Comparison of ENCODE assay signal across 8 cellular contexts in genomic region chr9:91362212-91362611, GRCh38. TPM values are rescaled to one million over a fixed set of nuclear protein-coding genes. Genes with fewer than 3 reads are reported as not detected.
DNase-seq lines count a peak whose midpoint lies in the region; ATAC-seq, FAIRE-seq and TF ChIP-seq lines count a peak whose summit lies in the region.

No MANE protein-coding gene starts in this region.

- H3K9me3 ChIP-seq in DOHH2 (ENCODE audit: control insufficient read depth, insufficient read depth, low read length) (no peaks in the 10 kb centered on the region), Loucy (ENCODE audit: insufficient read depth, low read depth, low read length) (peaks cover 5% of the 10 kb centered on the region; the same call in 1 of the 2 replicates), pancreas (no peaks in the 10 kb centered on the region), mucosa of descending colon (no peaks in the 10 kb centered on the region)

- H3K4me3 ChIP-seq in DOHH2 (ENCODE audit: low read length) (peak overlapping the region; percentile 83), Loucy (ENCODE audit: low read length, poor library complexity, severe bottlenecking) (peak overlapping the region; percentile 84), dorsolateral prefrontal cortex (peak overlapping the region; percentile 64 to 100 (median 98)), pancreas (peak overlapping the region in 2 of 4 donors; percentile 98), mucosa of descending colon (no peak overlapping the region)

- TF ChIP-seq CTCF in DOHH2 (IDR thresholded peaks at IDR 0.05; ENCODE audit: low read depth, low read length, poor library complexity, severe bottlenecking) (no peak), Loucy (conservative IDR thresholded peaks at IDR 0.05; ENCODE audit: low read length) (no peak), dorsolateral prefrontal cortex (IDR thresholded peaks at IDR 0.05 in 54 of 56, conservative IDR thresholded peaks at IDR 0.05 in 2 of 56; ENCODE audit: low read depth in 1 of 56, partially characterized antibody in 56 of 56) (no peak), pancreas (IDR thresholded peaks at IDR 0.05) (no peak), mucosa of descending colon (IDR thresholded peaks at IDR 0.05) (no peak)

- H3K9ac ChIP-seq in Loucy (ENCODE audit: low read depth, low read length, poor library complexity, severe bottlenecking), result peak overlapping the region; percentile 74

- no peak for FAIRE-seq in pancreas (lab: Jason Lieb, UNC)
- no peak for FAIRE-seq in GM19239 (lab: Jason Lieb, UNC)

- H3K27me3 ChIP-seq in DOHH2 (ENCODE audit: control insufficient read depth, low read length), result no peaks in the 10 kb centered on the region
- no peaks in the 10 kb centered on the region for H3K27me3 ChIP-seq in Loucy (ENCODE audit: insufficient read depth, low read length, poor library complexity, severe bottlenecking)
- no peaks in the 10 kb centered on the region for H3K27me3 ChIP-seq in dorsolateral prefrontal cortex
- H3K27me3 ChIP-seq in pancreas, result no peaks in the 10 kb centered on the region

- H3F3A ChIP-seq in DOHH2 (ENCODE audit: control insufficient read depth, insufficient read depth) (no peaks in the 10 kb centered on the region), Loucy (ENCODE audit: low read depth) (no peaks in the 10 kb centered on the region)

- peaks cover 19% of the 10 kb centered on the region for H3K36me3 ChIP-seq in DOHH2 (ENCODE audit: control insufficient read depth, low read length)
- H3K36me3 ChIP-seq in Loucy (ENCODE audit: insufficient read depth, low read length), result no peaks in the 10 kb centered on the region
- H3K36me3 ChIP-seq in pancreas, result peaks cover 0 to 4% (median 0%) of the 10 kb centered on the region in 3 donors
- H3K36me3 ChIP-seq in mucosa of descending colon (ENCODE audit: low read depth), result no peaks in the 10 kb centered on the region

- H3K4me1 ChIP-seq in DOHH2 (ENCODE audit: control insufficient read depth, low read length), result peaks cover 23% of the 10 kb centered on the region
- peaks cover 37% of the 10 kb centered on the region for H3K4me1 ChIP-seq in Loucy (ENCODE audit: insufficient read depth, low read length, poor library complexity, severe bottlenecking)
- H3K4me1 ChIP-seq in pancreas, result peaks cover 9% of the 10 kb centered on the region in 3 donors
- peaks cover 24% of the 10 kb centered on the region for H3K4me1 ChIP-seq in mucosa of descending colon (ENCODE audit: low read depth)

- DNase-seq in dorsolateral prefrontal cortex, result no peak
- no peak for DNase-seq in pancreas
- DNase-seq in cerebellum (ENCODE audit: low spot score), result no peak
- DNase-seq in GM19239 (ENCODE audit: insufficient read length, low spot score), result no peak
- DNase-seq in GF-D8 (lab: John Stamatoyannopoulos, UW), result no peak
- DNase-seq in mucosa of descending colon, result no peak

- H3K79me2 ChIP-seq in DOHH2 (ENCODE audit: control insufficient read depth, low read length) (peaks cover 42% of the 10 kb centered on the region), Loucy (ENCODE audit: insufficient read depth, low read length) (peaks cover 43% of the 10 kb centered on the region)

- no peak overlapping the region for H3K27ac ChIP-seq in DOHH2 (ENCODE audit: low read depth, low read length)
- peak overlapping the region in 53 of 59 donors; percentile 1 to 97 (median 88) for H3K27ac ChIP-seq in dorsolateral prefrontal cortex
- peak overlapping the region in 3 of 4 donors; percentile 93 to 97 (median 97) for H3K27ac ChIP-seq in pancreas

- H4K20me1 ChIP-seq in DOHH2 (ENCODE audit: control insufficient read depth, insufficient read depth, low read depth, low read length) (no peaks in the 10 kb centered on the region), Loucy (ENCODE audit: insufficient read depth, low read length, poor library complexity, severe bottlenecking) (peaks cover 32% of the 10 kb centered on the region)

- intact Hi-C loops in dorsolateral prefrontal cortex (cut with DNase I), result loop anchor here in 1 of 2 donors (5.0 kb wide), 1 partner anchor 165 kb away; no protein-coding TSS in a partner anchor
- intact Hi-C loops in pancreas (cut with DNase I), result no loop called here
- intact Hi-C loops in mucosa of descending colon (cut with DNase I, micrococcal nuclease), result no loop called here

- ATAC-seq in pancreas, result no peak
- no peak for ATAC-seq in mucosa of descending colon

- H3K9me2 ChIP-seq in DOHH2 (replicated peaks; ENCODE audit: control insufficient read depth, low read length), result no peaks in the 10 kb centered on the region
- H3K9me2 ChIP-seq in Loucy (replicated peaks; ENCODE audit: low read depth, low read length), result no peaks in the 10 kb centered on the region

- WGBS in pancreas, 2 donors, result 61 to 63% methylated on average over 11 of the region's 11 CpGs

- H3K4me2 ChIP-seq in DOHH2 (ENCODE audit: low read length) (peak overlapping the region; percentile 94), Loucy (ENCODE audit: low read depth, low read length, poor library complexity, severe bottlenecking) (peak overlapping the region; percentile 91)

- peak overlapping the region; percentile 99 for H2AFZ ChIP-seq in Loucy (ENCODE audit: low read length)

RNA-seq across cellular contexts. Expression of gene AUH, which starts 0.5 kb away (rescaled TPM):
- total RNA-seq in dorsolateral prefrontal cortex, result 10 to 100 TPM; 21.9 to 46.8 (median 35.4) TPM
- total RNA-seq in pancreas, result 10 to 100 TPM; 11.2 to 19.5 (median 14.5) TPM
- polyA plus RNA-seq in pancreas, result 10 to 100 TPM; 14.5 to 18.2 TPM
- 34.4 TPM for total RNA-seq in cerebellum
- total RNA-seq in mucosa of descending colon, result 10 to 100 TPM; 18.2 to 37.2 (median 26.6) TPM
